ENCODE assay signal across 1 cellular context in genomic region chr3:55511895-55512585, GRCh38.
A peak's percentile ranks its signal among the peaks of the same experiment; 100 is the strongest.
TF ChIP-seq lines count a peak whose summit lies in the region.

No MANE protein-coding gene starts in this region.

TF ChIP-seq in IMR-90, 13 proteins besides CTCF, POLR2A, EP300 and RAD21:
- no peak for TF ChIP-seq NFE2L2 (IDR thresholded peaks at IDR 0.05; ENCODE audit: low read depth, low read length)
- TF ChIP-seq MXI1 (IDR thresholded peaks at IDR 0.05; ENCODE audit: borderline replicate concordance, low read depth, low read length) = no peak
- TF ChIP-seq RFX5 (IDR thresholded peaks at IDR 0.05; ENCODE audit: low read depth, low read length) = no peak
- TF ChIP-seq MAZ (IDR thresholded peaks at IDR 0.05; ENCODE audit: borderline replicate concordance, low read depth, low read length) = no peak
- TF ChIP-seq BHLHE40 (IDR thresholded peaks at IDR 0.05; ENCODE audit: low read depth, low read length) = 0 out of 2 replicates have a peak, but pooled peaks have one; percentile 26
TF ChIP-seq in IMR-90: peak in this region for 1.
